ENCODE assay signal across 17 cellular contexts in the genomic region with DNA sequence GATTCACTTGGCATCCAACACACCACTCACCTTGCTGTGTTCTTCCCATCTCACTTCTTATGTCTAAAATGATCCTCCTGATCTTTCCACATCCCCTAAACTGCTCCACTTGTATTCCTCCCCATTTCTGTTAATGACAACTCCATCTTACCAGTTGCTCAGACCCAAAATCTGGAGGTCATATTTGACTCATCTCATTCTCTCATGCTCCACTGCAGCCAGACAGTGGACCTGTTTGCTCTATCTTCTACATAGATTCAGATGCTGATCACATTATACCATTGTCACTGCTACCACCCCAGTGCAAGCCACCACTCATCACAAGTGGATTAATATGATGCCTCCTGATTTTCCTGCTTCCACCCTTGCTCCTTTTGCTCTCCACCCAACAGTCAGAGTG. TPM values are rescaled to one million over a fixed set of nuclear protein-coding genes. Genes with fewer than 3 reads are reported as not detected.
DNase-seq lines count a peak whose midpoint lies in the region; ATAC-seq, FAIRE-seq and TF ChIP-seq lines count a peak whose summit lies in the region.
"Had no signal": no experiment of that assay in that cellular context is flagged by ENCODE, and none has a peak within 500 bp of the region (broad histone marks: within the 10 kb centered on the region; RNA-seq: fewer than 3 reads in every experiment).

No MANE protein-coding gene starts in this region.

- FAIRE-seq in GM12892 (lab: Jason Lieb, UNC): peak; percentile 91

- H3K9me3 Mint-ChIP-seq in WTC11: no peaks in the 10 kb centered on the region
- H3K9me3 Mint-ChIP-seq: mesothelial cell of epicardium had no signal

- no peak for DNase-seq in GM12892 (ENCODE audit: insufficient read length)
- no peak for DNase-seq in WTC11 (ENCODE audit: low spot score)
- no peak for DNase-seq in NCI-H128 (lab: John Stamatoyannopoulos, UW; ENCODE audit: unreplicated experiment)
- DNase-seq: activated CD4-positive, alpha-beta T cell treated with anti-CD3 and anti-CD28 coated beads for 1 hour; activated gamma-delta T cell treated with Interleukin-2 at 50 U/mL for 16 hours; erythroblast; NCI-H1436; NCI-H526 treated with DMSO at 0.1 percent for 48 hours; psoas muscle; SJCRH30; thyroid gland had no signal

- TF ChIP-seq CTCF in WTC11 (IDR thresholded peaks at IDR 0.05): no peak

- no peaks in the 10 kb centered on the region for H3K4me1 Mint-ChIP-seq in WTC11
- H3K4me1 Mint-ChIP-seq: mesothelial cell of epicardium had no signal

- POLR2A ChIA-PET in WTC11 (lab: Charles Lee): no interaction called here

- CTCF ChIA-PET in WTC11 (lab: Charles Lee): no interaction called here

- H3K27ac Mint-ChIP-seq in WTC11: no peak overlapping the region
- H3K27ac Mint-ChIP-seq: mesothelial cell of epicardium had no signal

- H3K27me3 Mint-ChIP-seq in WTC11 (ENCODE audit: low read depth): no peaks in the 10 kb centered on the region

- ATAC-seq in GM19397 (IDR thresholded peaks at IDR 0.05; ENCODE audit: unreplicated experiment) (peak; percentile 51), HG02642 (IDR thresholded peaks at IDR 0.05; ENCODE audit: poor library complexity, unreplicated experiment) (peak; percentile 57), HG03432 (IDR thresholded peaks at IDR 0.05; ENCODE audit: unreplicated experiment) (peak; percentile 70), WTC11 (no peak), HG03280 (IDR thresholded peaks at IDR 0.05; ENCODE audit: unreplicated experiment) (no peak)
- no peak for ATAC-seq in activated CD4-positive, CD25-positive, alpha-beta regulatory T cell treated with anti-CD3 and anti-CD28 coated beads, Interleukin-2, amount 50 U/mL, for 24 hours
- ATAC-seq: psoas muscle had no signal

- no peak overlapping the region for H3K4me3 Mint-ChIP-seq in WTC11
- H3K4me3 Mint-ChIP-seq: mesothelial cell of epicardium had no signal

- H3K36me3 Mint-ChIP-seq in WTC11: no peaks in the 10 kb centered on the region
- H3K36me3 Mint-ChIP-seq: mesothelial cell of epicardium had no signal

- TF ChIP-seq POLR2A in GM12892 (IDR thresholded peaks at IDR 0.05; ENCODE audit: low read depth, low read length): no peak

TF ChIP-seq in WTC11, 78 proteins besides CTCF, POLR2A, EP300 and RAD21 (continues in another document):
- TF ChIP-seq, protein P1, sequence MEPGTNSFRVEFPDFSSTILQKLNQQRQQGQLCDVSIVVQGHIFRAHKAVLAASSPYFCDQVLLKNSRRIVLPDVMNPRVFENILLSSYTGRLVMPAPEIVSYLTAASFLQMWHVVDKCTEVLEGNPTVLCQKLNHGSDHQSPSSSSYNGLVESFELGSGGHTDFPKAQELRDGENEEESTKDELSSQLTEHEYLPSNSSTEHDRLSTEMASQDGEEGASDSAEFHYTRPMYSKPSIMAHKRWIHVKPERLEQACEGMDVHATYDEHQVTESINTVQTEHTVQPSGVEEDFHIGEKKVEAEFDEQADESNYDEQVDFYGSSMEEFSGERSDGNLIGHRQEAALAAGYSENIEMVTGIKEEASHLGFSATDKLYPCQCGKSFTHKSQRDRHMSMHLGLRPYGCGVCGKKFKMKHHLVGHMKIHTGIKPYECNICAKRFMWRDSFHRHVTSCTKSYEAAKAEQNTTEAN (CRISPR knock-in tag; IDR thresholded peaks at IDR 0.05): no peak
- TF ChIP-seq ELF4 (CRISPR knock-in tag; IDR thresholded peaks at IDR 0.05; ENCODE audit: low read depth) (no peak), STAT6 (CRISPR knock-in tag; conservative IDR thresholded peaks at IDR 0.05; ENCODE audit: low read depth) (no peak), PREB (CRISPR knock-in tag; IDR thresholded peaks at IDR 0.05; ENCODE audit: borderline replicate concordance) (no peak), USF2 (CRISPR knock-in tag; IDR thresholded peaks at IDR 0.05) (no peak), AR (CRISPR knock-in tag; IDR thresholded peaks at IDR 0.05) (no peak), ZNF425 (CRISPR knock-in tag; conservative IDR thresholded peaks at IDR 0.05) (no peak), GABPB1 (CRISPR knock-in tag; IDR thresholded peaks at IDR 0.05) (no peak), TCF7 (CRISPR knock-in tag; IDR thresholded peaks at IDR 0.05; ENCODE audit: low read depth) (no peak), ETV6 (CRISPR knock-in tag; IDR thresholded peaks at IDR 0.05) (no peak), SOX15 (CRISPR knock-in tag; IDR thresholded peaks at IDR 0.05) (no peak), OVOL2 (CRISPR knock-in tag; IDR thresholded peaks at IDR 0.05; ENCODE audit: borderline replicate concordance) (no peak)
- TF ChIP-seq, protein P2, sequence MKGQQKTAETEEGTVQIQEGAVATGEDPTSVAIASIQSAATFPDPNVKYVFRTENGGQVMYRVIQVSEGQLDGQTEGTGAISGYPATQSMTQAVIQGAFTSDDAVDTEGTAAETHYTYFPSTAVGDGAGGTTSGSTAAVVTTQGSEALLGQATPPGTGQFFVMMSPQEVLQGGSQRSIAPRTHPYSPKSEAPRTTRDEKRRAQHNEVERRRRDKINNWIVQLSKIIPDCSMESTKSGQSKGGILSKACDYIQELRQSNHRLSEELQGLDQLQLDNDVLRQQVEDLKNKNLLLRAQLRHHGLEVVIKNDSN (CRISPR knock-in tag; IDR thresholded peaks at IDR 0.05): no peak

RNA-seq across cellular contexts. Expression of gene NABP1, which starts 7.9 kb away (rescaled TPM):
- 20.7 TPM for polyA plus RNA-seq in GM12892 (2012; ENCODE audit: missing spikeins)
- 5.2 to 6.3 TPM (median 5.8 TPM) in 3 replicates for total RNA-seq in WTC11 (2021)

Comparison
In these comparisons a context has a peak if more than half of its experiments do, and no peak if none do; other contexts are left out.
1. ATAC-seq: peak in GM19397 (single experiment), HG02642 (single experiment) and HG03432 (single experiment); none in WTC11 (single experiment), activated CD4-positive, CD25-positive, alpha-beta regulatory T cell treated with anti-CD3 and anti-CD28 coated beads, Interleukin-2, amount 50 U/mL, for 24 hours (0 of 2) and HG03280 (single experiment).